ENCODE assay signal across 14 cellular contexts in the genomic region with DNA sequence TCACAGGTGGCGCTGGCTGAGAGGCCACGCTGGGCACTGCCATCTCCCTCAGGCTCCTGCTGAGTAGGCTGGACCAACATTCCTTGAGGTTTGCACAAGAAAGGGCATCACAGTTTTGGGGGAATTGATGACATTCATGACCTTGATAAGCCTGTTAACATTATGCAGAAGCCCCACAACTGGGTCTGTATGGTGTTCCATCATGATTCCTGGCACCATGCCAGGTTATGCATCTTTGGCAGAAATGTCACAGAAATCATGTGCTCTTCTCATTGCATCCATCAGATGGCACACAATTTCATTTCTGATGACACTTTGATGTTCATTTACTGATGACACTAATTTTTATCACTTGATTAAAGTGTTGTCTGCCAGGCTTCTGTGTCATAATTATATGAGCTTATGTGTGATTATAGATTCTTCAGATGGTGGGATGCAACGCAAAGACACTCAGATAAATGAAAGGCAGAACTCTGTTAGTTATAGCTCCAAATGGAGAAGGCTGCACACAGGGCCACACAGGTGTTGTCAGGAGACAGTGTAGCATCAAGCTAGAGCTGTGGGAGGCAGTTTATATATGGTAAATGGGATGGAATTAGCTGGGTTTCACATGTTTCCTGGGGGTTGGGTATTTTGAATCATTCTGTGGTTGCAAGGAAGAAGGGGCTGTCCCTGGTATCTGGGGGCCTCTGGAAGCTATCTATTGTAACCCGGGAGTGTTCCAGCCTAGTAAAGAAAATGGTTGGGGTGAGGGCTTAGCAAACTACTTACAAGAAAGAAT.
A peak's percentile ranks its signal among the peaks of the same experiment; 100 is the strongest.
DNase-seq lines count a peak whose midpoint lies in the region; ATAC-seq and TF ChIP-seq lines count a peak whose summit lies in the region.
"Had no signal": no experiment of that assay in that cellular context is flagged by ENCODE, and none has a peak within 500 bp of the region (broad histone marks: within the 10 kb centered on the region; RNA-seq: fewer than 3 reads in every experiment).

No MANE protein-coding gene starts in this region.

- no peaks in the 10 kb centered on the region for H4K20me1 ChIP-seq in PC-3 (ENCODE audit: low read length)

- H3K36me3 ChIP-seq in PC-3 (ENCODE audit: low read depth, low read length) = no peaks in the 10 kb centered on the region
- H3K36me3 ChIP-seq: brain microvascular endothelial cell, left lung, pancreas, SJCRH30 had no signal

- no peak overlapping the region for H3K4me3 Mint-ChIP-seq in activated CD4-positive, alpha-beta T cell treated with anti-CD3 and anti-CD28 coated beads for 36 hours
- H3K4me3 Mint-ChIP-seq in osteocyte (ENCODE audit: unreplicated experiment) = no peak overlapping the region

- TF ChIP-seq CTCF in PC-3 (conservative IDR thresholded peaks at IDR 0.05; ENCODE audit: low read depth, low read length) (no peak; the same call in 1 of the 2 replicates), osteocyte (IDR thresholded peaks at IDR 0.05) (peak; percentile 8)

- H3K36me3 Mint-ChIP-seq in activated CD4-positive, alpha-beta T cell treated with anti-CD3 and anti-CD28 coated beads for 36 hours (ENCODE audit: low read depth) = no peaks in the 10 kb centered on the region
- H3K36me3 Mint-ChIP-seq in osteocyte (ENCODE audit: unreplicated experiment) = no peaks in the 10 kb centered on the region

- intact Hi-C loops in activated CD4-positive, alpha-beta T cell treated with anti-CD3 and anti-CD28 coated beads for 36 hours (cut with DNase I, micrococcal nuclease) = no loop called here
- intact Hi-C loops in PC-3 (cut with micrococcal nuclease) = no loop called here

- H3K4me1 Mint-ChIP-seq in activated CD4-positive, alpha-beta T cell treated with anti-CD3 and anti-CD28 coated beads for 36 hours = peaks cover 4% of the 10 kb centered on the region
- no peaks in the 10 kb centered on the region for H3K4me1 Mint-ChIP-seq in osteocyte (ENCODE audit: unreplicated experiment)

- no peak overlapping the region for H3K4me2 ChIP-seq in PC-3 (ENCODE audit: low read length)

- no peak overlapping the region for H3K4me3 ChIP-seq in Jurkat, Clone E6-1 (ENCODE audit: low read length)
- H3K4me3 ChIP-seq in PC-3 (ENCODE audit: low read length) = no peak overlapping the region
- H3K4me3 ChIP-seq: left lung, pancreas, SJCRH30 had no signal

- POLR2A ChIA-PET in activated CD4-positive, alpha-beta T cell treated with anti-CD3 and anti-CD28 coated beads for 36 hours (lab: Charles Lee) = no interaction called here
- POLR2A ChIA-PET in PC-3 (lab: Charles Lee; ENCODE audit: unreplicated experiment) = no interaction called here

- H3K4me1 ChIP-seq in PC-3 (ENCODE audit: insufficient read depth, low read length) = no peaks in the 10 kb centered on the region
- H3K4me1 ChIP-seq: left lung, pancreas, SJCRH30 had no signal

- ATAC-seq in activated CD4-positive, alpha-beta T cell treated with anti-CD3 and anti-CD28 coated beads for 36 hours = no peak
- ATAC-seq in PC-3 = no peak
- no peak for ATAC-seq in GM18870 (IDR thresholded peaks at IDR 0.05; ENCODE audit: unreplicated experiment)
- ATAC-seq in GM19395 (IDR thresholded peaks at IDR 0.05; ENCODE audit: unreplicated experiment) = no peak
- ATAC-seq: left lung, pancreas had no signal

- H3K9ac ChIP-seq in PC-3 (ENCODE audit: low read length) = no peak overlapping the region

- no peaks in the 10 kb centered on the region for H3F3A ChIP-seq in PC-3 (ENCODE audit: low read length, unreplicated experiment)

- DNase-seq in activated CD4-positive, alpha-beta T cell treated with anti-CD3 and anti-CD28 coated beads for 36 hours = peak; percentile 13
- no peak for DNase-seq in activated CD4-positive, alpha-beta T cell treated with anti-CD3 and anti-CD28 coated beads, Interleukin-2, amount 50 U/mL, for 1 hour
- DNase-seq in Jurkat, Clone E6-1 (ENCODE audit: low read depth, low spot score) = peak; percentile 40
- peak; percentile 18 for DNase-seq in PC-3
- no peak for DNase-seq in osteocyte (ENCODE audit: extremely low spot score, unreplicated experiment)
- no peak for DNase-seq in stimulated activated CD4-positive, alpha-beta T cell treated with anti-CD3 and anti-CD28 coated beads, Interleukin-2, amount 100 ng/mL, for 48 hours
- DNase-seq: brain microvascular endothelial cell, DMS79 treated with DMSO at 0.1 percent for 48 hours, left lung, NCI-H1105 treated with DMSO at 0.1 percent for 48 hours, pancreas had no signal

- H3K9me3 ChIP-seq in PC-3 (ENCODE audit: low read length) = no peaks in the 10 kb centered on the region
- H3K9me3 ChIP-seq: pancreas, SJCRH30 had no signal

- H3K27ac ChIP-seq in PC-3 (ENCODE audit: low read length) = no peak overlapping the region
- H3K27ac ChIP-seq: brain microvascular endothelial cell, left lung, pancreas, SJCRH30 had no signal

- H3K27ac Mint-ChIP-seq in activated CD4-positive, alpha-beta T cell treated with anti-CD3 and anti-CD28 coated beads for 36 hours = no peak overlapping the region
- H3K27ac Mint-ChIP-seq in osteocyte (ENCODE audit: unreplicated experiment) = no peak overlapping the region

- H3K27me3 Mint-ChIP-seq in activated CD4-positive, alpha-beta T cell treated with anti-CD3 and anti-CD28 coated beads for 36 hours = no peaks in the 10 kb centered on the region
- peaks cover 40% of the 10 kb centered on the region for H3K27me3 Mint-ChIP-seq in osteocyte (ENCODE audit: unreplicated experiment)

- CTCF ChIA-PET in activated CD4-positive, alpha-beta T cell treated with anti-CD3 and anti-CD28 coated beads for 36 hours (lab: Charles Lee) = no interaction called here
- CTCF ChIA-PET in PC-3 (lab: Charles Lee) = no interaction called here

- H3K9me2 ChIP-seq in PC-3 (replicated peaks; ENCODE audit: low read length) = no peaks in the 10 kb centered on the region

- H3K9me3 Mint-ChIP-seq in activated CD4-positive, alpha-beta T cell treated with anti-CD3 and anti-CD28 coated beads for 36 hours (ENCODE audit: low read depth) = no peaks in the 10 kb centered on the region
- H3K9me3 Mint-ChIP-seq in osteocyte (ENCODE audit: unreplicated experiment) = no peaks in the 10 kb centered on the region

- H3K79me2 ChIP-seq in PC-3 (ENCODE audit: low read length) = no peaks in the 10 kb centered on the region

- no TSS peak for BruUV-seq in PC-3 (replicated peaks; lab: Mats Ljungman, UMichigan)

- no peaks in the 10 kb centered on the region for H3K27me3 ChIP-seq in PC-3 (ENCODE audit: low read length)
- H3K27me3 ChIP-seq: brain microvascular endothelial cell, left lung, pancreas, SJCRH30 had no signal

- H2AFZ ChIP-seq in PC-3 (ENCODE audit: low read length) = no peak overlapping the region

Comparison
In these comparisons a context has a peak if more than half of its experiments do, and no peak if none do; other contexts are left out.
1. DNase-seq: peak in activated CD4-positive, alpha-beta T cell treated with anti-CD3 and anti-CD28 coated beads for 36 hours (single experiment), Jurkat, Clone E6-1 (single experiment) and PC-3 (single experiment); none in activated CD4-positive, alpha-beta T cell treated with anti-CD3 and anti-CD28 coated beads, Interleukin-2, amount 50 U/mL, for 1 hour (single experiment), osteocyte (single experiment) and stimulated activated CD4-positive, alpha-beta T cell treated with anti-CD3 and anti-CD28 coated beads, Interleukin-2, amount 100 ng/mL, for 48 hours (0 of 2).